8 cellular contexts compared by ENCODE assay signal in the genomic region with DNA sequence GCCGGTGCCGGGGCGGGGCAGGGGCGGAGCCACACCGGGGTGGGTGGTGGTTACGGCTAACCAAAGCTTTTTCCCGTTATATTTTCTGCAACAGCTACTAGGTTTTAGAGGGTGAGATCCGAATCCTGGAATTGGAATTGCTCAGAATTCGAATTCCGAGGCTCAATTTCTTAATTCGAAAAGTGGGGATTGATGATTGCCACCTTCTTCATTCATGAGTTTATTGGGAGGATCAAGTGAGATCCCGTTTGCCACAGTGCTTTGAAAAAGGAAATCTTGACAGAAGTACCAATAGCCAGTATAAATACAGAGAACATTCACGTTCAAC. TPM values are rescaled to one million over a fixed set of nuclear protein-coding genes. Genes with fewer than 3 reads are reported as not detected.
DNase-seq lines count a peak whose midpoint lies in the region; ATAC-seq lines count a peak whose summit lies in the region.

No MANE protein-coding gene starts in this region.

- H3K36me3 Mint-ChIP-seq in activated T-cell treated with anti-CD3 and anti-CD28 coated beads, Interleukin-2, amount 50 U/mL, for 24 hours (ENCODE audit: low read depth): peaks cover 11% of the 10 kb centered on the region
- H3K36me3 Mint-ChIP-seq in activated T-helper 17 cell treated with anti-CD3 and anti-CD28 coated beads, Interleukin-2, amount 50 U/mL, for 72 hours (ENCODE audit: low read depth): peaks cover 17% of the 10 kb centered on the region

- no peak for ATAC-seq in activated T-helper 17 cell treated with anti-CD3 and anti-CD28 coated beads, Interleukin-2, amount 50 U/mL, for 72 hours (replicated peaks)
- no peak for ATAC-seq in GM21367 (IDR thresholded peaks at IDR 0.05; ENCODE audit: unreplicated experiment)

- peak overlapping the region; percentile 52 for H3K27ac Mint-ChIP-seq in activated T-cell treated with anti-CD3 and anti-CD28 coated beads, Interleukin-2, amount 50 U/mL, for 24 hours
- no peak overlapping the region for H3K27ac Mint-ChIP-seq in activated T-helper 17 cell treated with anti-CD3 and anti-CD28 coated beads, Interleukin-2, amount 50 U/mL, for 72 hours

- H3K27ac ChIP-seq in layer of hippocampus (ENCODE audit: low read depth, low read length): peak overlapping the region; percentile 99
- no peak overlapping the region for H3K27ac ChIP-seq in thymus (ENCODE audit: low read depth)

- H3K9me3 Mint-ChIP-seq in activated T-cell treated with anti-CD3 and anti-CD28 coated beads, Interleukin-2, amount 50 U/mL, for 24 hours: no peaks in the 10 kb centered on the region
- no peaks in the 10 kb centered on the region for H3K9me3 Mint-ChIP-seq in activated T-helper 17 cell treated with anti-CD3 and anti-CD28 coated beads, Interleukin-2, amount 50 U/mL, for 72 hours

- no peak for DNase-seq in activated T-cell treated with anti-CD3 and anti-CD28 coated beads, Interleukin-2, amount 50 U/mL, for 24 hours
- no peak for DNase-seq in activated T-cell treated with anti-CD3 and anti-CD28 coated beads, Interleukin-2, amount 50 U/mL, for 48 hours
- no peak for DNase-seq in stimulated activated CD4-positive, alpha-beta T cell treated with anti-CD3 and anti-CD28 coated beads, Interleukin-2, amount 100 ng/mL, for 24 hours
- DNase-seq in globus pallidus (ENCODE audit: low spot score): no peak

- no peaks in the 10 kb centered on the region for H3K4me1 ChIP-seq in thymus (ENCODE audit: control insufficient read depth, insufficient read depth, low read length)

- peak overlapping the region; percentile 93 for H3K4me3 ChIP-seq in thymus (ENCODE audit: low read length)

- WGBS in thymus: 1% methylated on average over 13 of the region's 13 CpGs

- H3K27me3 Mint-ChIP-seq in activated T-cell treated with anti-CD3 and anti-CD28 coated beads, Interleukin-2, amount 50 U/mL, for 24 hours: no peaks in the 10 kb centered on the region
- no peaks in the 10 kb centered on the region for H3K27me3 Mint-ChIP-seq in activated T-helper 17 cell treated with anti-CD3 and anti-CD28 coated beads, Interleukin-2, amount 50 U/mL, for 72 hours

- peak overlapping the region; percentile 87 for H3K4me3 Mint-ChIP-seq in activated T-cell treated with anti-CD3 and anti-CD28 coated beads, Interleukin-2, amount 50 U/mL, for 24 hours
- peak overlapping the region; percentile 88 for H3K4me3 Mint-ChIP-seq in activated T-helper 17 cell treated with anti-CD3 and anti-CD28 coated beads, Interleukin-2, amount 50 U/mL, for 72 hours

- H3K4me1 Mint-ChIP-seq in activated T-cell treated with anti-CD3 and anti-CD28 coated beads, Interleukin-2, amount 50 U/mL, for 24 hours (ENCODE audit: low read depth): peaks cover 23% of the 10 kb centered on the region
- peaks cover 22% of the 10 kb centered on the region for H3K4me1 Mint-ChIP-seq in activated T-helper 17 cell treated with anti-CD3 and anti-CD28 coated beads, Interleukin-2, amount 50 U/mL, for 72 hours

- no peaks in the 10 kb centered on the region for H3K9me3 ChIP-seq in thymus (ENCODE audit: control insufficient read depth)

- H3K27me3 ChIP-seq in layer of hippocampus (ENCODE audit: control insufficient read depth, insufficient read depth, low read length) (no peaks in the 10 kb centered on the region), thymus (ENCODE audit: control insufficient read depth, insufficient read depth) (no peaks in the 10 kb centered on the region)

- peaks cover 5% of the 10 kb centered on the region for H3K36me3 ChIP-seq in thymus (ENCODE audit: control insufficient read depth, insufficient read depth)

RNA-seq across cellular contexts. Expression of a gene that starts 0.2 kb away (rescaled TPM):
- 10 to 100 TPM; 21.8 to 22.2 TPM for total RNA-seq in activated T-helper 17 cell treated with anti-CD3 and anti-CD28 coated beads, Interleukin-2, amount 50 U/mL, for 72 hours
- 65.1 TPM for polyA plus RNA-seq in thymus

RNA-seq across cellular contexts. Expression of a gene that starts 0.5 kb away (rescaled TPM):
- 1 to 10 TPM; 3.7 to 4.8 TPM for total RNA-seq in activated T-helper 17 cell treated with anti-CD3 and anti-CD28 coated beads, Interleukin-2, amount 50 U/mL, for 72 hours
- 5.0 TPM for polyA plus RNA-seq in thymus

RNA-seq across cellular contexts. Expression of a gene that starts 29.0 kb away (rescaled TPM):
- total RNA-seq in activated T-helper 17 cell treated with anti-CD3 and anti-CD28 coated beads, Interleukin-2, amount 50 U/mL, for 72 hours: 1 to 10 TPM; 7.3 to 9.0 TPM
- 18.7 TPM for polyA plus RNA-seq in thymus

RNA-seq across cellular contexts. Expression of a gene that starts 32.6 kb away (rescaled TPM):
- 1 to 10 TPM in 1 of 2 donors, under 1 TPM in 1; 0.15 to 2.8 TPM for total RNA-seq in activated T-helper 17 cell treated with anti-CD3 and anti-CD28 coated beads, Interleukin-2, amount 50 U/mL, for 72 hours
- 0.32 TPM for polyA plus RNA-seq in thymus

RNA-seq across cellular contexts. Expression of a gene that starts 50.4 kb away (rescaled TPM):
- total RNA-seq in activated T-helper 17 cell treated with anti-CD3 and anti-CD28 coated beads, Interleukin-2, amount 50 U/mL, for 72 hours: 10 to 100 TPM in 1 of 2 donors, 1 to 10 TPM in 1; 6.5 to 10.7 TPM
- polyA plus RNA-seq in thymus: 4.0 TPM
